ENCODE assay signal across 14 cellular contexts in genomic region chr11:107196732-107197131, GRCh38.
DNase-seq lines count a peak whose midpoint lies in the region; ATAC-seq, FAIRE-seq and TF ChIP-seq lines count a peak whose summit lies in the region.
"Had no signal": no experiment of that assay in that cellular context is flagged by ENCODE, and none has a peak within 500 bp of the region (broad histone marks: within the 10 kb centered on the region; RNA-seq: fewer than 3 reads in every experiment).

No MANE protein-coding gene starts in this region.

- peaks cover 14 to 43% (median 32%) of the 10 kb centered on the region in 10 experiments for H3K4me1 ChIP-seq in BLaER1 treated with 17β-estradiol and CSF1 and Interleukin-3, amounts not matched to agents 10 nM and 100 nM
- H3K4me1 ChIP-seq in endodermal cell (ENCODE audit: control insufficient read depth, insufficient read depth, low read length) (no peaks in the 10 kb centered on the region), liver (ENCODE audit: control insufficient read depth in 4 of 4, insufficient read depth in 4 of 4, low read length in 3 of 4) (peaks cover 0 to 10% (median 2%) of the 10 kb centered on the region in 4 donors), stomach (no peaks in the 10 kb centered on the region)

- H3K9me3 ChIP-seq in BLaER1 treated with 17β-estradiol and CSF1 and Interleukin-3, amounts not matched to agents 10 nM and 100 nM (replicated peaks in 1 of 11), result peaks cover 0 to 40% (median 21%) of the 10 kb centered on the region in 11 experiments; a peak in 18 of 22 replicates
- H3K9me3 ChIP-seq in endodermal cell (ENCODE audit: control insufficient read depth, low read length), result no peaks in the 10 kb centered on the region
- H3K9me3 ChIP-seq in liver (ENCODE audit: control insufficient read depth in 4 of 4, low read length in 3 of 4), result peaks cover 0 to 5% (median 1%) of the 10 kb centered on the region in 4 donors
- peaks cover 0 to 17% (median 4%) of the 10 kb centered on the region in 4 donors for H3K9me3 ChIP-seq in stomach

- peak overlapping the region; percentile 4 for H3K27ac Mint-ChIP-seq in endodermal cell
- H3K27ac Mint-ChIP-seq: CD4-positive, CD25-positive, alpha-beta regulatory T cell had no signal

- no peaks in the 10 kb centered on the region for H3K27me3 ChIP-seq in BLaER1 treated with 17β-estradiol and CSF1 and Interleukin-3, amounts not matched to agents 10 nM and 100 nM
- H3K27me3 ChIP-seq in endodermal cell (ENCODE audit: control insufficient read depth, insufficient read depth, low read length, poor library complexity, severe bottlenecking) (no peaks in the 10 kb centered on the region), liver (ENCODE audit: control insufficient read depth in 4 of 4, insufficient read depth in 4 of 4, low read length in 3 of 4) (no peaks in the 10 kb centered on the region), stomach (no peaks in the 10 kb centered on the region)

- peak overlapping the region in 8 of 11 experiments; percentile 5 to 80 (median 70); a peak in 15 of 22 replicates for H3K27ac ChIP-seq in BLaER1 treated with 17β-estradiol and CSF1 and Interleukin-3, amounts not matched to agents 10 nM and 100 nM
- H3K27ac ChIP-seq in endodermal cell (ENCODE audit: low read depth, low read length), result no peak overlapping the region
- no peak overlapping the region for H3K27ac ChIP-seq in liver (ENCODE audit: low read depth in 1 of 2, low read length in 2 of 2)
- no peak overlapping the region for H3K27ac ChIP-seq in stomach
- H3K27ac ChIP-seq: KMS-11 had no signal

- no peak for TF ChIP-seq EP300 in stomach (IDR thresholded peaks at IDR 0.05)

- H3K4me3 Mint-ChIP-seq in endodermal cell, result no peak overlapping the region
- H3K4me3 Mint-ChIP-seq: CD4-positive, CD25-positive, alpha-beta regulatory T cell had no signal

- intact Hi-C loops in stomach (cut with DNase I; ENCODE audit: low total_unique reads), result no loop called here

- no peaks in the 10 kb centered on the region for H3K36me3 ChIP-seq in BLaER1 treated with 17β-estradiol and CSF1 and Interleukin-3, amounts not matched to agents 10 nM and 100 nM
- H3K36me3 ChIP-seq in endodermal cell (ENCODE audit: control insufficient read depth, insufficient read depth, low read length), result no peaks in the 10 kb centered on the region
- no peaks in the 10 kb centered on the region for H3K36me3 ChIP-seq in liver (ENCODE audit: control insufficient read depth in 4 of 4, insufficient read depth in 3 of 4, low read depth in 1 of 4, low read length in 3 of 4)
- no peaks in the 10 kb centered on the region for H3K36me3 ChIP-seq in stomach

- no peaks in the 10 kb centered on the region for H4K20me1 ChIP-seq in BLaER1 treated with 17β-estradiol and CSF1 and Interleukin-3, amounts not matched to agents 10 nM and 100 nM

- 86% methylated on average over 1 of the region's 1 CpG; no CpG with 5 or more reads in 1 of the 2 experiments for WGBS in endodermal cell (ENCODE audit: insufficient coverage in 1 of 2, insufficient read length in 1 of 2), 2 experiments
- 44% methylated on average over 1 of the region's 1 CpG for WGBS in liver
- 70 to 91% (median 85%) methylated on average over 1 of the region's 1 CpG for WGBS in stomach, 5 donors

- TF ChIP-seq POLR2A in stomach (IDR thresholded peaks at IDR 0.05), result no peak

- peaks cover 7% of the 10 kb centered on the region for H3K4me1 Mint-ChIP-seq in endodermal cell
- H3K4me1 Mint-ChIP-seq: CD4-positive, CD25-positive, alpha-beta regulatory T cell had no signal

- H3K4me3 ChIP-seq in BLaER1 treated with 17β-estradiol and CSF1 and Interleukin-3, amounts not matched to agents 10 nM and 100 nM, result no peak overlapping the region
- no peak overlapping the region for H3K4me3 ChIP-seq in endodermal cell (ENCODE audit: low read length)
- H3K4me3 ChIP-seq in liver (ENCODE audit: low read depth in 1 of 3, low read length in 3 of 3), result no peak overlapping the region
- no peak overlapping the region for H3K4me3 ChIP-seq in stomach

- no peak for TF ChIP-seq CTCF in endodermal cell (conservative IDR thresholded peaks at IDR 0.05)
- TF ChIP-seq CTCF in liver (IDR thresholded peaks at IDR 0.05; ENCODE audit: low read depth, low read length, missing input control), result no peak
- no peak for TF ChIP-seq CTCF in D721Med (IDR thresholded peaks at IDR 0.05; ENCODE audit: insufficient read depth, missing control alignments)
- no peak for TF ChIP-seq CTCF in stomach (IDR thresholded peaks at IDR 0.05)

- H3K36me3 Mint-ChIP-seq in endodermal cell (ENCODE audit: low read depth), result no peaks in the 10 kb centered on the region
- H3K36me3 Mint-ChIP-seq: CD4-positive, CD25-positive, alpha-beta regulatory T cell had no signal

- no peak for FAIRE-seq in D721Med (lab: Jason Lieb, UNC)
- FAIRE-seq: A204.1, H54 had no signal

- peaks cover 4% of the 10 kb centered on the region for H3K9me3 Mint-ChIP-seq in endodermal cell

- DNase-seq in HuH-7 (ENCODE audit: low spot score) (peak; percentile 42), endodermal cell (no peak), D721Med (ENCODE audit: insufficient read length, low spot score) (no peak), stomach (no peak), NCI-H2029 treated with DMSO at 0.1 percent for 48 hours (lab: John Stamatoyannopoulos, UW) (no peak)
- DNase-seq: CD4-positive, CD25-positive, alpha-beta regulatory T cell; DMS153 had no signal

- no peak for ATAC-seq in HG03025 (IDR thresholded peaks at IDR 0.05; ENCODE audit: low FRiP score, unreplicated experiment)
- ATAC-seq: HCT116 had no signal

- peak in 1 of 2 donors; percentile 26 for TF ChIP-seq RAD21 in liver (IDR thresholded peaks at IDR 0.05)

- peak overlapping the region in 8 of 11 experiments; percentile 18 to 75 (median 58); a peak in 14 of 22 replicates for H3K4me2 ChIP-seq in BLaER1 treated with 17β-estradiol and CSF1 and Interleukin-3, amounts not matched to agents 10 nM and 100 nM
- H3K4me2 ChIP-seq: KMS-11 had no signal

- no peak overlapping the region; a peak in 1 of 22 replicates for H3K9ac ChIP-seq in BLaER1 treated with 17β-estradiol and CSF1 and Interleukin-3, amounts not matched to agents 10 nM and 100 nM
- H3K9ac ChIP-seq in endodermal cell (ENCODE audit: extremely low read depth, low read length, poor library complexity, severe bottlenecking), result no peak overlapping the region
- H3K9ac ChIP-seq in liver (ENCODE audit: low read depth in 1 of 2, low read length in 2 of 2), result no peak overlapping the region
- H3K9ac ChIP-seq: KMS-11 had no signal

- H3K27me3 Mint-ChIP-seq in endodermal cell (ENCODE audit: insufficient read depth), result no peaks in the 10 kb centered on the region
- H3K27me3 Mint-ChIP-seq: CD4-positive, CD25-positive, alpha-beta regulatory T cell had no signal

TF ChIP-seq in liver, 16 proteins besides CTCF, POLR2A, EP300 and RAD21 (continues in another document):
- TF ChIP-seq FOXA2 (IDR thresholded peaks at IDR 0.05), result no peak
- TF ChIP-seq SP1 (IDR thresholded peaks at IDR 0.05), result no peak
- no peak for TF ChIP-seq EGR1 (IDR thresholded peaks at IDR 0.05; ENCODE audit: low read depth in 2 of 2)
- no peak for TF ChIP-seq ATF3 (IDR thresholded peaks at IDR 0.05)
- no peak for TF ChIP-seq NR2F2 (IDR thresholded peaks at IDR 0.05)
- TF ChIP-seq YY1 (IDR thresholded peaks at IDR 0.05), result peak; percentile 32
- peak; percentile 60 to 92 for TF ChIP-seq HNF4A (conservative IDR thresholded peaks at IDR 0.05)
- no peak for TF ChIP-seq ZBTB33 (IDR thresholded peaks at IDR 0.05)
- TF ChIP-seq GABPA (IDR thresholded peaks at IDR 0.05 in 1 of 2, conservative IDR thresholded peaks at IDR 0.05 in 1 of 2), result no peak
- peak; percentile 23 to 69 for TF ChIP-seq RXRA (IDR thresholded peaks at IDR 0.05)
- TF ChIP-seq MAX (IDR thresholded peaks at IDR 0.05), result no peak
- TF ChIP-seq JUND (IDR thresholded peaks at IDR 0.05), result peak in 1 of 2 donors; percentile 89

Comparison
In these comparisons a context has a peak if more than half of its experiments do, and no peak if none do; other contexts are left out.
1. H3K27ac ChIP-seq: peak in BLaER1 treated with 17β-estradiol and CSF1 and Interleukin-3, amounts not matched to agents 10 nM and 100 nM (8 of 11); none in endodermal cell (single experiment), liver (0 of 2) and stomach (0 of 5).